Comparison of ENCODE assay signal across 10 cellular contexts in the genomic region with DNA sequence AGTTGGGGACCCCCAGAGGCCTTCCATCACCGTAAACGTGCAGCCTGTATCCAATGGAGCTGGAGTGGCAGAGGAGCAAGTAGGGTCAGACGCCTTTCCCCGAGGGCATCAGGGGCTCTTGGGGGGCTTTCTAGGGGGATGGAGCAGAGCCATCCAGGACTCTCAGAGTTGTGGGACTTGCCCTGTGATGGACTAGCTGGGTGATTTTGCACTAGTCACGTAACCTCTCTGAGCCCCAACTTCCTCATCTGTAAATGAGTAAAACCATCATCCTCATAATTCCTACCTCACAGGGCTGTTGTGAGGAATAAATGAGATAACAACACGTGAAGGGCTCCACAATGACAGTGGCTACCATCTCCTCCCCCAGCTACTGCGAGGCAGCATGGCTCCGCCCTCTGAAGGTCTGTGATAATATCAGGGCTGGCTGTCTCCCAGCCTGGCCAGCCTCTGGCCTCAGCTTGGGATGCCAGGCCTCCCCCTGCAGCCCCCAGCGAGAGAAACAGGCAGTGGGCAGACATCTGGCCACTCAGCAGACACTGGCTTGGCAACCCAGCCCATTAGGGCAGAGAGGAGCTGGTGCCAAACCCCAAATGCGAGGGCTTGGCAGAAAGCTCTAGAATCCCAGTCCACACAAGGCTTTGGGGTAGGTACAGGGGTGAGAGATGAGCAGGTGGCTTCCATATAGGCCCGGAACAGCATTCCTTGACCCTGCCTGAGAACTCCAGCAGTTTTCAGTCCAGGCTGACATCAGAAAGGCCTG. TPM values are rescaled to one million over a fixed set of nuclear protein-coding genes. Genes with fewer than 3 reads are reported as not detected.
DNase-seq lines count a peak whose midpoint lies in the region; ATAC-seq and TF ChIP-seq lines count a peak whose summit lies in the region.
"Had no signal": no experiment of that assay in that cellular context is flagged by ENCODE, and none has a peak within 500 bp of the region (broad histone marks: within the 10 kb centered on the region; RNA-seq: fewer than 3 reads in every experiment).

No MANE protein-coding gene starts in this region.

- H3K4me3 ChIP-seq in SK-N-SH (ENCODE audit: low read depth in 2 of 2, low read length in 1 of 2) (no peak overlapping the region; a peak in 1 of 4 replicates), heart right ventricle (peak overlapping the region in 4 of 10 donors; percentile 0 to 18 (median 8)), left lung (no peak overlapping the region)

- H3K9ac ChIP-seq in SK-N-SH: no peak overlapping the region

- no peaks in the 10 kb centered on the region for H3K79me2 ChIP-seq in SK-N-SH (ENCODE audit: insufficient read depth)

- DNase-seq in C1 segment of cervical spinal cord (lab: John Stamatoyannopoulos, UW) (peak in 8 of 14 donors; percentile 51 to 79 (median 73)), SK-N-SH (peak; percentile 90), heart right ventricle (no peak), pons (ENCODE audit: low spot score) (peak; percentile 76), NAMALWA (ENCODE audit: low spot score) (no peak), left lung (no peak), NCI-H774 (lab: John Stamatoyannopoulos, UW) (no peak), foreskin keratinocyte (no peak)

- CTCF ChIA-PET in SK-N-SH (lab: Yijun Ruan, JAX): interaction anchor here (0.6 to 22.5 kb wide), 35 partner anchors 7 to 368 kb away, joined by 3 to 390 read pairs (median 5); partner anchors contain the start of genes C1QTNF5, CBL, DPAGT1 and MFRP

- H3K27me3 ChIP-seq in SK-N-SH (ENCODE audit: insufficient read depth): no peaks in the 10 kb centered on the region
- H3K27me3 ChIP-seq in heart right ventricle: no peaks in the 10 kb centered on the region
- no peaks in the 10 kb centered on the region for H3K27me3 ChIP-seq in left lung
- H3K27me3 ChIP-seq in foreskin keratinocyte: no peaks in the 10 kb centered on the region

- H3K9me2 ChIP-seq in SK-N-SH: no peaks in the 10 kb centered on the region

- WGBS in SK-N-SH (ENCODE audit: low lambda C conversion rate): 21% methylated on average over 5 of the region's 11 CpGs
- 27 to 34% methylated on average over 11 of the region's 11 CpGs for WGBS in heart right ventricle, 2 donors

- H3K4me2 ChIP-seq in SK-N-SH: 0 out of 2 replicates have a peak overlapping the region, but pooled peaks have one; percentile 1

- ATAC-seq in heart right ventricle (peak in 5 of 8 donors; percentile 4 to 37 (median 15)), left lung (no peak), foreskin keratinocyte (no peak)

- intact Hi-C loops in heart right ventricle (cut with DNase I) (loop anchor here in 4 of 10 donors (1.0 to 5.0 kb wide), 4 partner anchors 18 to 38 kb away; no protein-coding TSS in a partner anchor), left lung (cut with DNase I) (no loop called here)

- H4K20me1 ChIP-seq in SK-N-SH (ENCODE audit: insufficient read depth): no peaks in the 10 kb centered on the region

- no peak overlapping the region for H2AFZ ChIP-seq in SK-N-SH (ENCODE audit: low read depth)

- no peaks in the 10 kb centered on the region for H3K9me3 ChIP-seq in SK-N-SH
- no peaks in the 10 kb centered on the region for H3K9me3 ChIP-seq in heart right ventricle
- no peaks in the 10 kb centered on the region for H3K9me3 ChIP-seq in left lung

- H3F3A ChIP-seq in SK-N-SH (replicated peaks; ENCODE audit: insufficient read depth): no peaks in the 10 kb centered on the region

- H3K36me3 ChIP-seq in SK-N-SH (replicated peaks in 1 of 2; ENCODE audit: control insufficient read depth in 1 of 2, insufficient read depth in 2 of 2, low read length in 1 of 2) (no peaks in the 10 kb centered on the region), heart right ventricle (no peaks in the 10 kb centered on the region), left lung (no peaks in the 10 kb centered on the region)

- H3K4me1 ChIP-seq in SK-N-SH (ENCODE audit: control insufficient read depth in 1 of 2, insufficient read depth in 2 of 2, low read depth in 1 of 2, low read length in 1 of 2): peaks cover 4 to 87% of the 10 kb centered on the region in 2 experiments
- H3K4me1 ChIP-seq in heart right ventricle: peaks cover 19 to 83% (median 69%) of the 10 kb centered on the region in 9 donors
- H3K4me1 ChIP-seq in left lung: peaks cover 11 to 19% of the 10 kb centered on the region in 2 donors
- peaks cover 13% of the 10 kb centered on the region for H3K4me1 ChIP-seq in foreskin keratinocyte

- H3K27ac ChIP-seq in SK-N-SH (ENCODE audit: low read depth in 2 of 2, low read length in 1 of 2) (peak overlapping the region in 1 of 2 experiments; percentile 98; a peak in 2 of 4 replicates), heart right ventricle (peak overlapping the region; percentile 42 to 98 (median 89)), left lung (no peak overlapping the region), foreskin keratinocyte (no peak overlapping the region)

- TF ChIP-seq RAD21 in SK-N-SH (IDR thresholded peaks at IDR 0.05; ENCODE audit: low read length): no peak

- POLR2A ChIA-PET in SK-N-SH (lab: Yijun Ruan, JAX): interaction anchor here (0.6 to 1.8 kb wide), 7 partner anchors 19 to 280 kb away, joined by 3 to 9 read pairs (median 7); partner anchors contain the start of gene C1QTNF5

- peak in 1 of 2 experiments; percentile 87; a peak in 2 of 4 replicates for TF ChIP-seq EP300 in SK-N-SH (IDR thresholded peaks at IDR 0.05; ENCODE audit: borderline replicate concordance in 1 of 2, low read depth in 1 of 2, low read length in 1 of 2)

- TF ChIP-seq CTCF in SK-N-SH (IDR thresholded peaks at IDR 0.05) (no peak), heart right ventricle (IDR thresholded peaks at IDR 0.05) (no peak), left lung (IDR thresholded peaks at IDR 0.05) (no peak), foreskin keratinocyte (conservative IDR thresholded peaks at IDR 0.05) (no peak)

TF ChIP-seq in SK-N-SH, 30 proteins besides CTCF, POLR2A, EP300 and RAD21:
- TF ChIP-seq TCF12 (IDR thresholded peaks at IDR 0.05) (peak; percentile 38; the same call in 1 of the 2 replicates), MXI1 (IDR thresholded peaks at IDR 0.05; ENCODE audit: low read depth, low read length) (peak; percentile 94), SMC3 (IDR thresholded peaks at IDR 0.05; ENCODE audit: low read depth, low read length) (0 out of 2 replicates have a peak, but pooled peaks have one; percentile 16), TEAD4 (IDR thresholded peaks at IDR 0.05; ENCODE audit: borderline replicate concordance, insufficient read depth) (no peak), CHD2 (IDR thresholded peaks at IDR 0.05; ENCODE audit: low read length, partially characterized antibody) (peak; percentile 91), GATA2 (CRISPR knock-in tag; IDR thresholded peaks at IDR 0.05) (peak; percentile 98), RCOR1 (IDR thresholded peaks at IDR 0.05; ENCODE audit: low read length) (peak; percentile 73), IRF3 (IDR thresholded peaks at IDR 0.05; ENCODE audit: low read depth, low read length) (no peak), FOXJ3 (CRISPR knock-in tag; IDR thresholded peaks at IDR 0.05) (peak; percentile 73; the same call in 1 of the 2 replicates)

RNA-seq across cellular contexts. Expression of gene USP2, which starts 6.7 kb away (rescaled TPM):
- polyA plus RNA-seq in SK-N-SH (2012; rRNA removed) (0.81 and 0.97 TPM in 2 replicates), heart right ventricle (10 to 100 TPM; 42.0 to 64.9 TPM), foreskin keratinocyte (0.26 and 0.45 TPM in 2 replicates)
- polyA plus RNA-seq in SK-N-SH (2012; cell fraction: cytosol; rRNA removed): 0.46 and 0.60 TPM in 2 replicates
- 1.6 TPM in 2 replicates for polyA plus RNA-seq in SK-N-SH (2012; cell fraction: nucleus; rRNA removed)
- total RNA-seq in heart right ventricle (100 to 1,000 TPM in 9 of 10 donors, 10 to 100 TPM in 1; 87.0 to 183 (median 136) TPM), left lung (1 to 10 TPM; 2.6 to 3.7 TPM), foreskin keratinocyte (0.27 and 0.42 TPM in 2 replicates)
- total RNA-seq: natural killer cell treated with Interleukin-12 subunit alpha and Interleukin-12 subunit beta and Interleukin-15 and Interleukin-18, amount 100 ng/mL, for 72 hours had no signal
- polyA plus RNA-seq: CD14-positive monocyte had no signal

RNA-seq across cellular contexts. Expression of gene MFRP, which starts 28.3 kb away (rescaled TPM):
- polyA plus RNA-seq in SK-N-SH (2012; rRNA removed) (not detected in 2 replicates), heart right ventricle (under 1 TPM in 1 of 2 donors, not detected in 1; 0.04 TPM), foreskin keratinocyte (not detected in 2 replicates)
- not detected in 2 replicates for polyA plus RNA-seq in SK-N-SH (2012; cell fraction: cytosol; rRNA removed)
- not detected in 2 replicates for polyA plus RNA-seq in SK-N-SH (2012; cell fraction: nucleus; rRNA removed)
- total RNA-seq in heart right ventricle (not detected), left lung (not detected), foreskin keratinocyte (not detected in 2 replicates)
- total RNA-seq: natural killer cell treated with Interleukin-12 subunit alpha and Interleukin-12 subunit beta and Interleukin-15 and Interleukin-18, amount 100 ng/mL, for 72 hours had no signal
- polyA plus RNA-seq: CD14-positive monocyte had no signal

RNA-seq across cellular contexts. Expression of gene C1QTNF5, which starts 34.1 kb away (rescaled TPM):
- polyA plus RNA-seq in SK-N-SH (2012; rRNA removed) (0.71 and 0.76 TPM in 2 replicates), heart right ventricle (10 to 100 TPM; 32.8 to 35.7 TPM), foreskin keratinocyte (0.03 and 0.07 TPM in 2 replicates)
- polyA plus RNA-seq in SK-N-SH (2012; cell fraction: cytosol; rRNA removed): 0.53 and 0.84 TPM in 2 replicates
- polyA plus RNA-seq in SK-N-SH (2012; cell fraction: nucleus; rRNA removed): 1.2 and 1.4 TPM in 2 replicates
- total RNA-seq in heart right ventricle (10 to 100 TPM; 11.4 to 25.1 (median 19.9) TPM), left lung (10 to 100 TPM; 20.0 to 33.3 TPM), foreskin keratinocyte (not detected in 2 replicates)
- total RNA-seq: natural killer cell treated with Interleukin-12 subunit alpha and Interleukin-12 subunit beta and Interleukin-15 and Interleukin-18, amount 100 ng/mL, for 72 hours had no signal
- polyA plus RNA-seq: CD14-positive monocyte had no signal

RNA-seq across cellular contexts. Expression of gene RNF26, which starts 40.5 kb away (rescaled TPM):
- polyA plus RNA-seq in SK-N-SH (2012; rRNA removed) (26.6 and 31.9 TPM in 2 replicates), heart right ventricle (10 to 100 TPM in 1 of 2 donors, 1 to 10 TPM in 1; 6.4 to 13.2 TPM), foreskin keratinocyte (41.0 and 49.9 TPM in 2 replicates)
- 14.5 and 21.8 TPM in 2 replicates for polyA plus RNA-seq in SK-N-SH (2012; cell fraction: cytosol; rRNA removed)
- 10.4 and 12.2 TPM in 2 replicates for polyA plus RNA-seq in SK-N-SH (2012; cell fraction: nucleus; rRNA removed)
- total RNA-seq in heart right ventricle (10 to 100 TPM; 11.1 to 17.6 (median 13.4) TPM), left lung (10 to 100 TPM; 22.0 to 28.3 TPM), foreskin keratinocyte (30.1 and 35.2 TPM in 2 replicates)

RNA-seq across cellular contexts. Expression of gene THY1, which starts 48.2 kb away (rescaled TPM):
- polyA plus RNA-seq in SK-N-SH (2012; rRNA removed) (1,091 and 1,905 TPM in 2 replicates), heart right ventricle (10 to 100 TPM in 1 of 2 donors, under 1 TPM in 1; 0.95 to 18.1 TPM), foreskin keratinocyte (16.4 and 52.0 TPM in 2 replicates)
- polyA plus RNA-seq in SK-N-SH (2012; cell fraction: cytosol; rRNA removed): 451 and 1,082 TPM in 2 replicates
- 429 and 498 TPM in 2 replicates for polyA plus RNA-seq in SK-N-SH (2012; cell fraction: nucleus; rRNA removed)
- total RNA-seq in heart right ventricle (10 to 100 TPM in 2 of 10 donors, 1 to 10 TPM in 6, under 1 TPM in 2; 0.61 to 26.6 (median 5.0) TPM), left lung (100 to 1,000 TPM in 1 of 2 donors, 10 to 100 TPM in 1; 46.6 to 130 TPM), foreskin keratinocyte (15.2 and 51.6 TPM in 2 replicates)
- total RNA-seq: natural killer cell treated with Interleukin-12 subunit alpha and Interleukin-12 subunit beta and Interleukin-15 and Interleukin-18, amount 100 ng/mL, for 72 hours had no signal
- polyA plus RNA-seq: CD14-positive monocyte had no signal

Comparison
In these comparisons a context has a peak if more than half of its experiments do, and no peak if none do; other contexts are left out.
1. DNase-seq: peak in C1 segment of cervical spinal cord (8 of 14), SK-N-SH (single experiment) and pons (single experiment); none in heart right ventricle (0 of 2), NAMALWA (single experiment), left lung (0 of 2), NCI-H774 (single experiment) and foreskin keratinocyte (0 of 2).
2. H3K27ac ChIP-seq: peak in heart right ventricle (10 of 10); none in left lung (0 of 2) and foreskin keratinocyte (single experiment).
3. ATAC-seq: peak in heart right ventricle (5 of 8); none in left lung (single experiment) and foreskin keratinocyte (single experiment).
4. RNA of gene USP2, which starts 6.7 kb away (total RNA-seq): 87.0 to 183 TPM in heart right ventricle; 2.6 to 3.7 TPM in left lung and 0.27 to 0.42 TPM in foreskin keratinocyte; every median in the first group is over 10 times any median in the second.
5. RNA of gene C1QTNF5, which starts 34.1 kb away (total RNA-seq): 20.0 to 33.3 TPM in left lung and 11.4 to 25.1 TPM in heart right ventricle; not detected in foreskin keratinocyte; every median in the first group is over 10 times any median in the second.